In genomic region chrX:34300871-34301270, GRCh38 we compare ENCODE assay signal across 1 cellular context.
TF ChIP-seq lines count a peak whose summit lies in the region.

No MANE protein-coding gene starts in this region.

TF ChIP-seq in H1, 55 proteins besides CTCF, POLR2A, EP300 and RAD21:
- TF ChIP-seq, protein P1, sequence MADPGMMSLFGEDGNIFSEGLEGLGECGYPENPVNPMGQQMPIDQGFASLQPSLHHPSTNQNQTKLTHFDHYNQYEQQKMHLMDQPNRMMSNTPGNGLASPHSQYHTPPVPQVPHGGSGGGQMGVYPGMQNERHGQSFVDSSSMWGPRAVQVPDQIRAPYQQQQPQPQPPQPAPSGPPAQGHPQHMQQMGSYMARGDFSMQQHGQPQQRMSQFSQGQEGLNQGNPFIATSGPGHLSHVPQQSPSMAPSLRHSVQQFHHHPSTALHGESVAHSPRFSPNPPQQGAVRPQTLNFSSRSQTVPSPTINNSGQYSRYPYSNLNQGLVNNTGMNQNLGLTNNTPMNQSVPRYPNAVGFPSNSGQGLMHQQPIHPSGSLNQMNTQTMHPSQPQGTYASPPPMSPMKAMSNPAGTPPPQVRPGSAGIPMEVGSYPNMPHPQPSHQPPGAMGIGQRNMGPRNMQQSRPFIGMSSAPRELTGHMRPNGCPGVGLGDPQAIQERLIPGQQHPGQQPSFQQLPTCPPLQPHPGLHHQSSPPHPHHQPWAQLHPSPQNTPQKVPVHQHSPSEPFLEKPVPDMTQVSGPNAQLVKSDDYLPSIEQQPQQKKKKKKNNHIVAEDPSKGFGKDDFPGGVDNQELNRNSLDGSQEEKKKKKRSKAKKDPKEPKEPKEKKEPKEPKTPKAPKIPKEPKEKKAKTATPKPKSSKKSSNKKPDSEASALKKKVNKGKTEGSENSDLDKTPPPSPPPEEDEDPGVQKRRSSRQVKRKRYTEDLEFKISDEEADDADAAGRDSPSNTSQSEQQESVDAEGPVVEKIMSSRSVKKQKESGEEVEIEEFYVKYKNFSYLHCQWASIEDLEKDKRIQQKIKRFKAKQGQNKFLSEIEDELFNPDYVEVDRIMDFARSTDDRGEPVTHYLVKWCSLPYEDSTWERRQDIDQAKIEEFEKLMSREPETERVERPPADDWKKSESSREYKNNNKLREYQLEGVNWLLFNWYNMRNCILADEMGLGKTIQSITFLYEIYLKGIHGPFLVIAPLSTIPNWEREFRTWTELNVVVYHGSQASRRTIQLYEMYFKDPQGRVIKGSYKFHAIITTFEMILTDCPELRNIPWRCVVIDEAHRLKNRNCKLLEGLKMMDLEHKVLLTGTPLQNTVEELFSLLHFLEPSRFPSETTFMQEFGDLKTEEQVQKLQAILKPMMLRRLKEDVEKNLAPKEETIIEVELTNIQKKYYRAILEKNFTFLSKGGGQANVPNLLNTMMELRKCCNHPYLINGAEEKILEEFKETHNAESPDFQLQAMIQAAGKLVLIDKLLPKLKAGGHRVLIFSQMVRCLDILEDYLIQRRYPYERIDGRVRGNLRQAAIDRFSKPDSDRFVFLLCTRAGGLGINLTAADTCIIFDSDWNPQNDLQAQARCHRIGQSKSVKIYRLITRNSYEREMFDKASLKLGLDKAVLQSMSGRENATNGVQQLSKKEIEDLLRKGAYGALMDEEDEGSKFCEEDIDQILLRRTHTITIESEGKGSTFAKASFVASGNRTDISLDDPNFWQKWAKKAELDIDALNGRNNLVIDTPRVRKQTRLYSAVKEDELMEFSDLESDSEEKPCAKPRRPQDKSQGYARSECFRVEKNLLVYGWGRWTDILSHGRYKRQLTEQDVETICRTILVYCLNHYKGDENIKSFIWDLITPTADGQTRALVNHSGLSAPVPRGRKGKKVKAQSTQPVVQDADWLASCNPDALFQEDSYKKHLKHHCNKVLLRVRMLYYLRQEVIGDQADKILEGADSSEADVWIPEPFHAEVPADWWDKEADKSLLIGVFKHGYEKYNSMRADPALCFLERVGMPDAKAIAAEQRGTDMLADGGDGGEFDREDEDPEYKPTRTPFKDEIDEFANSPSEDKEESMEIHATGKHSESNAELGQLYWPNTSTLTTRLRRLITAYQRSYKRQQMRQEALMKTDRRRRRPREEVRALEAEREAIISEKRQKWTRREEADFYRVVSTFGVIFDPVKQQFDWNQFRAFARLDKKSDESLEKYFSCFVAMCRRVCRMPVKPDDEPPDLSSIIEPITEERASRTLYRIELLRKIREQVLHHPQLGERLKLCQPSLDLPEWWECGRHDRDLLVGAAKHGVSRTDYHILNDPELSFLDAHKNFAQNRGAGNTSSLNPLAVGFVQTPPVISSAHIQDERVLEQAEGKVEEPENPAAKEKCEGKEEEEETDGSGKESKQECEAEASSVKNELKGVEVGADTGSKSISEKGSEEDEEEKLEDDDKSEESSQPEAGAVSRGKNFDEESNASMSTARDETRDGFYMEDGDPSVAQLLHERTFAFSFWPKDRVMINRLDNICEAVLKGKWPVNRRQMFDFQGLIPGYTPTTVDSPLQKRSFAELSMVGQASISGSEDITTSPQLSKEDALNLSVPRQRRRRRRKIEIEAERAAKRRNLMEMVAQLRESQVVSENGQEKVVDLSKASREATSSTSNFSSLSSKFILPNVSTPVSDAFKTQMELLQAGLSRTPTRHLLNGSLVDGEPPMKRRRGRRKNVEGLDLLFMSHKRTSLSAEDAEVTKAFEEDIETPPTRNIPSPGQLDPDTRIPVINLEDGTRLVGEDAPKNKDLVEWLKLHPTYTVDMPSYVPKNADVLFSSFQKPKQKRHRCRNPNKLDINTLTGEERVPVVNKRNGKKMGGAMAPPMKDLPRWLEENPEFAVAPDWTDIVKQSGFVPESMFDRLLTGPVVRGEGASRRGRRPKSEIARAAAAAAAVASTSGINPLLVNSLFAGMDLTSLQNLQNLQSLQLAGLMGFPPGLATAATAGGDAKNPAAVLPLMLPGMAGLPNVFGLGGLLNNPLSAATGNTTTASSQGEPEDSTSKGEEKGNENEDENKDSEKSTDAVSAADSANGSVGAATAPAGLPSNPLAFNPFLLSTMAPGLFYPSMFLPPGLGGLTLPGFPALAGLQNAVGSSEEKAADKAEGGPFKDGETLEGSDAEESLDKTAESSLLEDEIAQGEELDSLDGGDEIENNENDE (IDR thresholded peaks at IDR 0.05; ENCODE audit: insufficient replicate concordance, low read length), result no peak
- TF ChIP-seq GTF2F1 (IDR thresholded peaks at IDR 0.05; ENCODE audit: borderline replicate concordance, low read depth, low read length) (no peak), USF2 (IDR thresholded peaks at IDR 0.05; ENCODE audit: low read length) (no peak), CHD2 (IDR thresholded peaks at IDR 0.05; ENCODE audit: low read length) (no peak), BCL11A (IDR thresholded peaks at IDR 0.05; ENCODE audit: low read depth in 2 of 2, low read length in 2 of 2) (no peak), CBX8 (IDR thresholded peaks at IDR 0.05; ENCODE audit: borderline replicate concordance, low read depth, low read length) (no peak), BACH1 (IDR thresholded peaks at IDR 0.05; ENCODE audit: low read length) (no peak), HDAC2 (IDR thresholded peaks at IDR 0.05; ENCODE audit: borderline replicate concordance in 1 of 2, low read depth in 2 of 2, low read length in 2 of 2) (no peak), SP4 (IDR thresholded peaks at IDR 0.05; ENCODE audit: low read length) (no peak), TAF7 (optimal IDR thresholded peaks at IDR 0.05; ENCODE audit: borderline replicate concordance, low read depth, low read length) (no peak)
- TF ChIP-seq, protein P2, sequence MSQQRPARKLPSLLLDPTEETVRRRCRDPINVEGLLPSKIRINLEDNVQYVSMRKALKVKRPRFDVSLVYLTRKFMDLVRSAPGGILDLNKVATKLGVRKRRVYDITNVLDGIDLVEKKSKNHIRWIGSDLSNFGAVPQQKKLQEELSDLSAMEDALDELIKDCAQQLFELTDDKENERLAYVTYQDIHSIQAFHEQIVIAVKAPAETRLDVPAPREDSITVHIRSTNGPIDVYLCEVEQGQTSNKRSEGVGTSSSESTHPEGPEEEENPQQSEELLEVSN (IDR thresholded peaks at IDR 0.05), result no peak
